17 cellular contexts compared by ENCODE assay signal in genomic region chr16:79592150-79592549, GRCh38. TPM values are rescaled to one million over a fixed set of nuclear protein-coding genes. Genes with fewer than 3 reads are reported as not detected.
DNase-seq lines count a peak whose midpoint lies in the region; ATAC-seq and TF ChIP-seq lines count a peak whose summit lies in the region.
"Had no signal": no experiment of that assay in that cellular context is flagged by ENCODE, and none has a peak within 500 bp of the region (broad histone marks: within the 10 kb centered on the region; RNA-seq: fewer than 3 reads in every experiment).

No MANE protein-coding gene starts in this region.

- peak overlapping the region in 7 of 8 donors; percentile 31 to 95 (median 88) for H3K27ac Mint-ChIP-seq in CD8-positive, alpha-beta memory T cell
- H3K27ac Mint-ChIP-seq in activated naive CD4-positive, alpha-beta T cell treated with anti-CD3 and anti-CD28 coated beads, Interleukin-2, amount 50 U/mL, for 72 hours, result no peak overlapping the region

- TF ChIP-seq POLR2A in adrenal gland (IDR thresholded peaks at IDR 0.05), result no peak
- TF ChIP-seq POLR2A in GM18505 (IDR thresholded peaks at IDR 0.05; ENCODE audit: borderline replicate concordance, extremely low read depth, insufficient read depth, insufficient read length), result no peak

- peaks cover 7 to 12% (median 9%) of the 10 kb centered on the region in 3 donors for H3K36me3 Mint-ChIP-seq in CD8-positive, alpha-beta memory T cell
- H3K36me3 Mint-ChIP-seq in activated naive CD4-positive, alpha-beta T cell treated with anti-CD3 and anti-CD28 coated beads, Interleukin-2, amount 50 U/mL, for 72 hours, result peaks cover 5 to 8% of the 10 kb centered on the region in 2 donors

- ATAC-seq in lower lobe of right lung, result no peak
- ATAC-seq in GM18505 (IDR thresholded peaks at IDR 0.05; ENCODE audit: unreplicated experiment), result no peak
- no peak for ATAC-seq in activated naive CD4-positive, alpha-beta T cell treated with anti-CD3 and anti-CD28 coated beads, Interleukin-2, amount 50 U/mL, for 72 hours
- ATAC-seq: naive thymus-derived CD4-positive, alpha-beta T cell had no signal

- H3K27me3 ChIP-seq in CD8-positive, alpha-beta memory T cell (ENCODE audit: insufficient read depth, low read length, poor library complexity, severe bottlenecking), result no peaks in the 10 kb centered on the region
- H3K27me3 ChIP-seq in adrenal gland (no peaks in the 10 kb centered on the region), lower lobe of right lung (ENCODE audit: low read depth) (peaks cover 7% of the 10 kb centered on the region)

- POLR2A ChIA-PET in CD8-positive, alpha-beta memory T cell (lab: Charles Lee), result no interaction called here

- no peaks in the 10 kb centered on the region for H3K36me3 ChIP-seq in CD8-positive, alpha-beta memory T cell (ENCODE audit: insufficient read depth, low read length)
- no peaks in the 10 kb centered on the region for H3K36me3 ChIP-seq in adrenal gland (replicated peaks in 1 of 2)
- H3K36me3 ChIP-seq in lower lobe of right lung, result no peaks in the 10 kb centered on the region
- H3K36me3 ChIP-seq: HAP-1, spleen had no signal

- no peaks in the 10 kb centered on the region for H3K9me3 Mint-ChIP-seq in CD8-positive, alpha-beta memory T cell
- no peaks in the 10 kb centered on the region for H3K9me3 Mint-ChIP-seq in activated naive CD4-positive, alpha-beta T cell treated with anti-CD3 and anti-CD28 coated beads, Interleukin-2, amount 50 U/mL, for 72 hours
- H3K9me3 Mint-ChIP-seq: naive thymus-derived CD4-positive, alpha-beta T cell had no signal

- peak overlapping the region in 5 of 7 donors; percentile 66 to 94 (median 74) for H3K4me3 Mint-ChIP-seq in CD8-positive, alpha-beta memory T cell

- no peak overlapping the region for H3K4me3 ChIP-seq in CD8-positive, alpha-beta memory T cell (ENCODE audit: low read length)
- H3K4me3 ChIP-seq in adrenal gland (no peak overlapping the region), lower lobe of right lung (peak overlapping the region; percentile 73), skin epidermis (no peak overlapping the region)
- H3K4me3 ChIP-seq: HAP-1, spleen had no signal

- peaks cover 15% of the 10 kb centered on the region for H3K4me1 ChIP-seq in CD8-positive, alpha-beta memory T cell (ENCODE audit: insufficient read depth, low read length)
- H3K4me1 ChIP-seq in adrenal gland (replicated peaks in 1 of 2) (peaks cover 8 to 39% of the 10 kb centered on the region in 2 donors), lower lobe of right lung (peaks cover 18% of the 10 kb centered on the region)

- peaks cover 10 to 20% of the 10 kb centered on the region in 2 donors for H3K27me3 Mint-ChIP-seq in CD8-positive, alpha-beta memory T cell

- intact Hi-C loops in adrenal gland (cut with DNase I), result no loop called here
- intact Hi-C loops in lower lobe of right lung (cut with DNase I), result no loop called here

- H3K27ac ChIP-seq in CD8-positive, alpha-beta memory T cell (ENCODE audit: low read depth, low read length), result no peak overlapping the region
- H3K27ac ChIP-seq in adrenal gland (peak overlapping the region in 4 of 5 donors; percentile 1 to 84 (median 20)), lower lobe of right lung (peak overlapping the region; percentile 61), skin epidermis (peak overlapping the region in 14 of 21 experiments; percentile 12 to 93 (median 66))

- 82 to 89% (median 85%) methylated on average over 6 of the region's 6 CpGs for WGBS in adrenal gland, 4 donors

- no peaks in the 10 kb centered on the region for H3K9me3 ChIP-seq in CD8-positive, alpha-beta memory T cell (ENCODE audit: low read length)
- H3K9me3 ChIP-seq in adrenal gland (replicated peaks in 1 of 3) (no peaks in the 10 kb centered on the region), lower lobe of right lung (no peaks in the 10 kb centered on the region)
- H3K9me3 ChIP-seq: HAP-1, spleen had no signal

- TF ChIP-seq CTCF in adrenal gland (IDR thresholded peaks at IDR 0.05) (no peak), lower lobe of right lung (IDR thresholded peaks at IDR 0.05) (no peak)

- CTCF ChIA-PET in CD8-positive, alpha-beta memory T cell (lab: Charles Lee), result no interaction called here

- no peak for DNase-seq in CD8-positive, alpha-beta memory T cell
- DNase-seq in adrenal gland, result no peak
- no peak for DNase-seq in lower lobe of right lung
- DNase-seq in ureter (ENCODE audit: low spot score), result no peak
- no peak for DNase-seq in activated naive CD4-positive, alpha-beta T cell treated with anti-CD3 and anti-CD28 coated beads, Interleukin-2, amount 50 U/mL, for 72 hours (ENCODE audit: low spot score in 2 of 2)
- DNase-seq: DMS79; effector CD8-positive, alpha-beta T cell; islet precursor cell; Karpas-422; naive thymus-derived CD4-positive, alpha-beta T cell; NCI-H187 treated with DMSO at 0.1 percent for 48 hours; NCI-H526; spleen; T-helper 2 cell had no signal

- peaks cover 44 to 70% (median 57%) of the 10 kb centered on the region in 3 donors for H3K4me1 Mint-ChIP-seq in CD8-positive, alpha-beta memory T cell

RNA-seq across cellular contexts. Expression of gene MAF, which starts 8.4 kb away (rescaled TPM):
- total RNA-seq in CD8-positive, alpha-beta memory T cell, result 10 to 100 TPM; 36.7 to 37.6 TPM
- polyA plus RNA-seq in CD8-positive, alpha-beta memory T cell, result 2.2 TPM
- total RNA-seq in adrenal gland (100 to 1,000 TPM in 1 of 8 donors, 10 to 100 TPM in 7; 44.4 to 114 (median 70.0) TPM), lower lobe of right lung (60.0 TPM), ureter (26.1 TPM)
- polyA plus RNA-seq in adrenal gland, result 10 to 100 TPM in 1 of 3 donors, 1 to 10 TPM in 2; 7.2 to 15.3 (median 8.5) TPM
- total RNA-seq in activated naive CD4-positive, alpha-beta T cell treated with anti-CD3 and anti-CD28 coated beads, Interleukin-2, amount 50 U/mL, for 72 hours, result 10 to 100 TPM; 21.8 to 26.1 TPM

Comparison
In these comparisons a context has a peak if more than half of its experiments do, and no peak if none do; other contexts are left out.
1. H3K27ac Mint-ChIP-seq: peak in CD8-positive, alpha-beta memory T cell (7 of 8); none in activated naive CD4-positive, alpha-beta T cell treated with anti-CD3 and anti-CD28 coated beads, Interleukin-2, amount 50 U/mL, for 72 hours (0 of 2).